ENCODE assay signal across 19 cellular contexts in the genomic region with DNA sequence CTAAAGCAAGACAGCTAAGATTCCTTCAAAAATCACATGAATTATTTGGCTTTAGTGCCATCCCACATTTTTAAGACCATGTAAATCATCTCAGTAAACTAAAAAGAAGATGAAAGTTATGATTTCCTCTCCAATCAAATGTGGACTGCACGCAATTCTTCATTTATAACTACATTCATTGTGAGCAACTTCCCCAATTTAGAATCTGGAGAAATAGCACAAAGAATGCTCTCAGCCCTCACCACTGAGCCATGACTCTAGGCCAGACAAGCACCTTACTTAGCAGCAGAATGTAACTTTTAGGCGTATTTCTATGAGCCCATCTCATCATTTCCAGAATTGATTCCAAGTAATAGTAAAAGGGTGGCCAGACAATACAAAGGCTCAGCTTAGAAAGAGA.
"Had no signal": no experiment of that assay in that cellular context is flagged by ENCODE, and none has a peak within 500 bp of the region (broad histone marks: within the 10 kb centered on the region; RNA-seq: fewer than 3 reads in every experiment).

No MANE protein-coding gene starts in this region.

- ATAC-seq: effector memory CD8-positive, alpha-beta T cell; gastrocnemius medialis; left lobe of liver; natural killer cell; psoas muscle; right cardiac atrium; stimulated activated effector memory CD8-positive, alpha-beta T cell treated with anti-CD3 and anti-CD28 coated beads, Interleukin-12 subunit alpha, Interleukin-12 subunit beta, amount 100 ng/mL, for 72 hours had no signal

- DNase-seq: effector memory CD8-positive, alpha-beta T cell; gastrocnemius medialis; head of caudate nucleus; kidney; natural killer cell; occipital lobe; ovary; posterior cingulate gyrus; psoas muscle; right cardiac atrium; sigmoid colon; stimulated activated CD4-positive, alpha-beta T cell treated with anti-CD3 and anti-CD28 coated beads, Interleukin-2, amount 100 ng/mL, for 24 hours; stimulated activated CD4-positive, alpha-beta T cell treated with anti-CD3 and anti-CD28 coated beads, Interleukin-4, amount 100 ng/mL, for 24 hours; stimulated activated naive CD4-positive, alpha-beta T cell treated with Interleukin-2 at 50 U/mL for 16 hours; substantia nigra; testis; tibial artery had no signal
